Comparison of ENCODE assay signal across 24 cellular contexts in the genomic region with DNA sequence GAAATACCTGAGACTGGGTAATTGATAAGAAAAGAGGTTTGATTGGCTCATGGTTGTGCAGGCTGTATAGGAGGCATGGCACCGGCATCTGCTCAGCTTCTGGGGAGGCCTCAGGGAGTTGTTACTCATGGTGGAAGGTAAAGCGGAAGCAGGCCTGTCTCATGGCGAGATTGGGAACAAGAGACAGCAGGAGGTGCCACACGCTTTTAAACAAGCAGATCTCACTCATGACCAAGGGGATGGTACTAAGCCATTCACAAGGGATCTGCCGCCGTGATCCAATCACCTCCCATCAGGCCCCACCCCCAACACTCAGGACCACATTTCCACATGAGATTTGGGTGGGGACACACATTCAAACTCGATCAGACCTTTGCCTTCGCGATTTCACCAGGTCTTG.
"Had no signal": no experiment of that assay in that cellular context is flagged by ENCODE, and none has a peak within 500 bp of the region (broad histone marks: within the 10 kb centered on the region; RNA-seq: fewer than 3 reads in every experiment).

No MANE protein-coding gene starts in this region.

- H3K4me3 ChIP-seq: left ventricle myocardium inferior, lung, neural progenitor cell, ovary, right atrium auricular region, skin epidermis, stomach, testis, thyroid gland, transverse colon, upper lobe of left lung, vagina had no signal

- H3K9ac ChIP-seq: neural progenitor cell had no signal

- H3K9me3 ChIP-seq: left ventricle myocardium inferior, ovary, right atrium auricular region, stomach, testis, thyroid gland, transverse colon, upper lobe of left lung, vagina had no signal

- H2AFZ ChIP-seq: neural progenitor cell had no signal

- DNase-seq: islet precursor cell; left ventricle myocardium inferior; mesendoderm; naive B cell; natural killer cell; nephron progenitor cell; ovary; stimulated activated CD4-positive, alpha-beta T cell treated with anti-CD3 and anti-CD28 coated beads, Interleukin-12 subunit alpha, Interleukin-12 subunit beta, amount 100 ng/mL, for 4 hours; stimulated activated CD4-positive, alpha-beta T cell treated with anti-CD3 and anti-CD28 coated beads, Interleukin-15, amount 100 ng/mL, for 24 hours; stimulated activated CD4-positive, alpha-beta T cell treated with anti-CD3 and anti-CD28 coated beads, Interleukin-2, amount 100 ng/mL, for 24 hours; stimulated activated CD4-positive, alpha-beta T cell treated with anti-CD3 and anti-CD28 coated beads, Interleukin-4, amount 100 ng/mL, for 1 hour; stimulated activated naive B cell treated with anti-CD40 and anti-IgM and Interleukin-4, amounts not matched to agents 10 μg/mL and 1 μg/mL and 100 μg/mL, for 72 hours; stimulated activated naive CD8-positive, alpha-beta T cell treated with anti-CD3 and anti-CD28 coated beads, Interleukin-15, Interleukin-2, amounts not matched to agents 100 U/mL and 50 U/mL, for 24 hours; stomach; testis; thyroid gland; transverse colon; upper lobe of left lung had no signal

- H3K4me2 ChIP-seq: neural progenitor cell had no signal

- H3K27me3 ChIP-seq: neural progenitor cell, ovary, right atrium auricular region, testis, thyroid gland, transverse colon, upper lobe of left lung, vagina had no signal

- H3K4me1 ChIP-seq: left ventricle myocardium inferior, neural progenitor cell, right atrium auricular region, stomach, thyroid gland, transverse colon, upper lobe of left lung, vagina had no signal

- ATAC-seq: natural killer cell; sciatic nerve; stimulated activated naive B cell treated with anti-CD40 and anti-IgM and Interleukin-4, amounts not matched to agents 10 μg/mL and 1 μg/mL and 100 μg/mL, for 72 hours; stimulated activated naive CD8-positive, alpha-beta T cell treated with anti-CD3 and anti-CD28 coated beads, Interleukin-15, Interleukin-2, amounts not matched to agents 100 U/mL and 50 U/mL, for 24 hours had no signal

- H3K36me3 ChIP-seq: left ventricle myocardium inferior, neural progenitor cell, ovary, right atrium auricular region, stomach, thyroid gland, transverse colon, upper lobe of left lung, vagina had no signal

- H3K27ac ChIP-seq: left ventricle myocardium inferior, neural progenitor cell, ovary, right atrium auricular region, skin epidermis, stomach, testis, thyroid gland, transverse colon, upper lobe of left lung, vagina had no signal
